ENCODE assay signal across 1 cellular context in genomic region chr19:34428549-34429285, GRCh38.
A peak's percentile ranks its signal among the peaks of the same experiment; 100 is the strongest.
TF ChIP-seq lines count a peak whose summit lies in the region.

No MANE protein-coding gene starts in this region.

TF ChIP-seq in HepG2, 621 proteins besides CTCF, POLR2A, EP300 and RAD21 (continued from another document):
- TF ChIP-seq HES4 (CRISPR knock-in tag; IDR thresholded peaks at IDR 0.05; ENCODE audit: borderline replicate concordance) (0 out of 2 replicates have a peak, but pooled peaks have one; percentile 12), KDM5A (IDR thresholded peaks at IDR 0.05; ENCODE audit: borderline replicate concordance, low read length) (peak; percentile 28; the same call in 1 of the 2 replicates), HMGXB4 (CRISPR knock-in tag; IDR thresholded peaks at IDR 0.05; ENCODE audit: borderline replicate concordance in 1 of 2, low read depth in 1 of 2) (0 out of 4 replicates have a peak, but pooled peaks have one; percentile 12 to 65), SMAD9 (CRISPR knock-in tag; IDR thresholded peaks at IDR 0.05) (no peak), ZNF234 (CRISPR knock-in tag; conservative IDR thresholded peaks at IDR 0.05) (0 out of 2 replicates have a peak, but pooled peaks have one; percentile 22), SAP130 (CRISPR knock-in tag; IDR thresholded peaks at IDR 0.05; ENCODE audit: low read depth) (peak; percentile 31), ZNF543 (CRISPR knock-in tag; IDR thresholded peaks at IDR 0.05) (peak; percentile 20; the same call in 1 of the 2 replicates), RBFOX2 (IDR thresholded peaks at IDR 0.05; ENCODE audit: low read depth, low read length) (peak; percentile 73), NONO (IDR thresholded peaks at IDR 0.05) (no peak), NONO (CRISPR knock-in tag; conservative IDR thresholded peaks at IDR 0.05) (peak; percentile 61), CREM (IDR thresholded peaks at IDR 0.05) (no peak), CREM (CRISPR knock-in tag; IDR thresholded peaks at IDR 0.05) (no peak), U2AF2 (IDR thresholded peaks at IDR 0.05; ENCODE audit: low read depth, low read length) (no peak), CAMTA2 (CRISPR knock-in tag; IDR thresholded peaks at IDR 0.05; ENCODE audit: borderline replicate concordance) (no peak), HOXA7 (CRISPR knock-in tag; IDR thresholded peaks at IDR 0.05) (0 out of 2 replicates have a peak, but pooled peaks have one; percentile 54), KMT2A (CRISPR knock-in tag; IDR thresholded peaks at IDR 0.05) (peak; percentile 49), ZFX (CRISPR knock-in tag; IDR thresholded peaks at IDR 0.05; ENCODE audit: low read depth) (peak; percentile 58), AGO2 (optimal IDR thresholded peaks at IDR 0.05; ENCODE audit: low read depth, low read length) (peak; percentile 82), ZNF761 (CRISPR knock-in tag; conservative IDR thresholded peaks at IDR 0.05) (0 out of 2 replicates have a peak, but pooled peaks have one; percentile 13), KDM5B (CRISPR knock-in tag; IDR thresholded peaks at IDR 0.05; ENCODE audit: borderline replicate concordance) (no peak), ZNF136 (CRISPR knock-in tag; IDR thresholded peaks at IDR 0.05; ENCODE audit: low read depth) (no peak), PHF8 (CRISPR knock-in tag; IDR thresholded peaks at IDR 0.05) (peak; percentile 47; the same call in 1 of the 2 replicates), HMG20A (CRISPR knock-in tag; IDR thresholded peaks at IDR 0.05; ENCODE audit: borderline replicate concordance) (no peak), ZNF740 (CRISPR knock-in tag; IDR thresholded peaks at IDR 0.05) (0 out of 2 replicates have a peak, but pooled peaks have one; percentile 2), ISX (CRISPR knock-in tag; conservative IDR thresholded peaks at IDR 0.05) (no peak), ZFP36L2 (CRISPR knock-in tag; IDR thresholded peaks at IDR 0.05) (no peak), ZNF83 (CRISPR knock-in tag; IDR thresholded peaks at IDR 0.05; ENCODE audit: borderline replicate concordance) (no peak), ZZZ3 (CRISPR knock-in tag; IDR thresholded peaks at IDR 0.05; ENCODE audit: borderline replicate concordance) (no peak)
- TF ChIP-seq, protein P1, sequence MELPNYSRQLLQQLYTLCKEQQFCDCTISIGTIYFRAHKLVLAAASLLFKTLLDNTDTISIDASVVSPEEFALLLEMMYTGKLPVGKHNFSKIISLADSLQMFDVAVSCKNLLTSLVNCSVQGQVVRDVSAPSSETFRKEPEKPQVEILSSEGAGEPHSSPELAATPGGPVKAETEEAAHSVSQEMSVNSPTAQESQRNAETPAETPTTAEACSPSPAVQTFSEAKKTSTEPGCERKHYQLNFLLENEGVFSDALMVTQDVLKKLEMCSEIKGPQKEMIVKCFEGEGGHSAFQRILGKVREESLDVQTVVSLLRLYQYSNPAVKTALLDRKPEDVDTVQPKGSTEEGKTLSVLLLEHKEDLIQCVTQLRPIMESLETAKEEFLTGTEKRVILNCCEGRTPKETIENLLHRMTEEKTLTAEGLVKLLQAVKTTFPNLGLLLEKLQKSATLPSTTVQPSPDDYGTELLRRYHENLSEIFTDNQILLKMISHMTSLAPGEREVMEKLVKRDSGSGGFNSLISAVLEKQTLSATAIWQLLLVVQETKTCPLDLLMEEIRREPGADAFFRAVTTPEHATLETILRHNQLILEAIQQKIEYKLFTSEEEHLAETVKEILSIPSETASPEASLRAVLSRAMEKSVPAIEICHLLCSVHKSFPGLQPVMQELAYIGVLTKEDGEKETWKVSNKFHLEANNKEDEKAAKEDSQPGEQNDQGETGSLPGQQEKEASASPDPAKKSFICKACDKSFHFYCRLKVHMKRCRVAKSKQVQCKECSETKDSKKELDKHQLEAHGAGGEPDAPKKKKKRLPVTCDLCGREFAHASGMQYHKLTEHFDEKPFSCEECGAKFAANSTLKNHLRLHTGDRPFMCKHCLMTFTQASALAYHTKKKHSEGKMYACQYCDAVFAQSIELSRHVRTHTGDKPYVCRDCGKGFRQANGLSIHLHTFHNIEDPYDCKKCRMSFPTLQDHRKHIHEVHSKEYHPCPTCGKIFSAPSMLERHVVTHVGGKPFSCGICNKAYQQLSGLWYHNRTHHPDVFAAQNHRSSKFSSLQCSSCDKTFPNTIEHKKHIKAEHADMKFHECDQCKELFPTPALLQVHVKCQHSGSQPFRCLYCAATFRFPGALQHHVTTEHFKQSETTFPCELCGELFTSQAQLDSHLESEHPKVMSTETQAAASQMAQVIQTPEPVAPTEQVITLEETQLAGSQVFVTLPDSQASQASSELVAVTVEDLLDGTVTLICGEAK (IDR thresholded peaks at IDR 0.05): no peak
- TF ChIP-seq, protein P1 (CRISPR knock-in tag; IDR thresholded peaks at IDR 0.05): no peak
- TF ChIP-seq, protein P2, sequence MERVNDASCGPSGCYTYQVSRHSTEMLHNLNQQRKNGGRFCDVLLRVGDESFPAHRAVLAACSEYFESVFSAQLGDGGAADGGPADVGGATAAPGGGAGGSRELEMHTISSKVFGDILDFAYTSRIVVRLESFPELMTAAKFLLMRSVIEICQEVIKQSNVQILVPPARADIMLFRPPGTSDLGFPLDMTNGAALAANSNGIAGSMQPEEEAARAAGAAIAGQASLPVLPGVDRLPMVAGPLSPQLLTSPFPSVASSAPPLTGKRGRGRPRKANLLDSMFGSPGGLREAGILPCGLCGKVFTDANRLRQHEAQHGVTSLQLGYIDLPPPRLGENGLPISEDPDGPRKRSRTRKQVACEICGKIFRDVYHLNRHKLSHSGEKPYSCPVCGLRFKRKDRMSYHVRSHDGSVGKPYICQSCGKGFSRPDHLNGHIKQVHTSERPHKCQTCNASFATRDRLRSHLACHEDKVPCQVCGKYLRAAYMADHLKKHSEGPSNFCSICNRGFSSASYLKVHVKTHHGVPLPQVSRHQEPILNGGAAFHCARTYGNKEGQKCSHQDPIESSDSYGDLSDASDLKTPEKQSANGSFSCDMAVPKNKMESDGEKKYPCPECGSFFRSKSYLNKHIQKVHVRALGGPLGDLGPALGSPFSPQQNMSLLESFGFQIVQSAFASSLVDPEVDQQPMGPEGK (CRISPR knock-in tag; IDR thresholded peaks at IDR 0.05): 0 out of 2 replicates have a peak, but pooled peaks have one; percentile 47
- TF ChIP-seq, protein P3, sequence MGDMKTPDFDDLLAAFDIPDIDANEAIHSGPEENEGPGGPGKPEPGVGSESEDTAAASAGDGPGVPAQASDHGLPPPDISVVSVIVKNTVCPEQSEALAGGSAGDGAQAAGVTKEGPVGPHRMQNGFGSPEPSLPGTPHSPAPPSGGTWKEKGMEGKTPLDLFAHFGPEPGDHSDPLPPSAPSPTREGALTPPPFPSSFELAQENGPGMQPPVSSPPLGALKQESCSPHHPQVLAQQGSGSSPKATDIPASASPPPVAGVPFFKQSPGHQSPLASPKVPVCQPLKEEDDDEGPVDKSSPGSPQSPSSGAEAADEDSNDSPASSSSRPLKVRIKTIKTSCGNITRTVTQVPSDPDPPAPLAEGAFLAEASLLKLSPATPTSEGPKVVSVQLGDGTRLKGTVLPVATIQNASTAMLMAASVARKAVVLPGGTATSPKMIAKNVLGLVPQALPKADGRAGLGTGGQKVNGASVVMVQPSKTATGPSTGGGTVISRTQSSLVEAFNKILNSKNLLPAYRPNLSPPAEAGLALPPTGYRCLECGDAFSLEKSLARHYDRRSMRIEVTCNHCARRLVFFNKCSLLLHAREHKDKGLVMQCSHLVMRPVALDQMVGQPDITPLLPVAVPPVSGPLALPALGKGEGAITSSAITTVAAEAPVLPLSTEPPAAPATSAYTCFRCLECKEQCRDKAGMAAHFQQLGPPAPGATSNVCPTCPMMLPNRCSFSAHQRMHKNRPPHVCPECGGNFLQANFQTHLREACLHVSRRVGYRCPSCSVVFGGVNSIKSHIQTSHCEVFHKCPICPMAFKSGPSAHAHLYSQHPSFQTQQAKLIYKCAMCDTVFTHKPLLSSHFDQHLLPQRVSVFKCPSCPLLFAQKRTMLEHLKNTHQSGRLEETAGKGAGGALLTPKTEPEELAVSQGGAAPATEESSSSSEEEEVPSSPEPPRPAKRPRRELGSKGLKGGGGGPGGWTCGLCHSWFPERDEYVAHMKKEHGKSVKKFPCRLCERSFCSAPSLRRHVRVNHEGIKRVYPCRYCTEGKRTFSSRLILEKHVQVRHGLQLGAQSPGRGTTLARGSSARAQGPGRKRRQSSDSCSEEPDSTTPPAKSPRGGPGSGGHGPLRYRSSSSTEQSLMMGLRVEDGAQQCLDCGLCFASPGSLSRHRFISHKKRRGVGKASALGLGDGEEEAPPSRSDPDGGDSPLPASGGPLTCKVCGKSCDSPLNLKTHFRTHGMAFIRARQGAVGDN (CRISPR knock-in tag; IDR thresholded peaks at IDR 0.05): peak; percentile 55
- TF ChIP-seq, protein P4, sequence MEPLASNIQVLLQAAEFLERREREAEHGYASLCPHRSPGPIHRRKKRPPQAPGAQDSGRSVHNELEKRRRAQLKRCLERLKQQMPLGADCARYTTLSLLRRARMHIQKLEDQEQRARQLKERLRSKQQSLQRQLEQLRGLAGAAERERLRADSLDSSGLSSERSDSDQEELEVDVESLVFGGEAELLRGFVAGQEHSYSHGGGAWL (CRISPR knock-in tag; IDR thresholded peaks at IDR 0.05): no peak; the same call in 1 of the 2 replicates
